In genomic region chr3:144036498-144036897, GRCh38 we compare ENCODE assay signal across 21 cellular contexts.
A peak's percentile ranks its signal among the peaks of the same experiment; 100 is the strongest.
DNase-seq lines count a peak whose midpoint lies in the region; ATAC-seq and TF ChIP-seq lines count a peak whose summit lies in the region.
"Had no signal": no experiment of that assay in that cellular context is flagged by ENCODE, and none has a peak within 500 bp of the region (broad histone marks: within the 10 kb centered on the region; RNA-seq: fewer than 3 reads in every experiment).

No MANE protein-coding gene starts in this region.

- peak overlapping the region in 48 of 59 donors; percentile 2 to 99 (median 96) for H3K27ac ChIP-seq in dorsolateral prefrontal cortex

- ATAC-seq in activated CD8-positive, alpha-beta T cell treated with anti-CD3 and anti-CD28 coated beads for 36 hours: peak; percentile 60
- ATAC-seq in activated CD8-positive, alpha-beta T cell treated with anti-CD3 and anti-CD28 coated beads, Interleukin-2, amount 10 ng/mL, durations not matched to agents 7 days and 5 days: no peak
- peak; percentile 37 for ATAC-seq in HG03460 (IDR thresholded peaks at IDR 0.05; ENCODE audit: unreplicated experiment)
- ATAC-seq in stimulated activated effector memory CD8-positive, alpha-beta T cell treated with anti-CD3 and anti-CD28 coated beads, Interleukin-12 subunit alpha, Interleukin-12 subunit beta, amount 100 ng/mL, for 72 hours: peak; percentile 65
- no peak for ATAC-seq in HG03196 (IDR thresholded peaks at IDR 0.05; ENCODE audit: unreplicated experiment)
- ATAC-seq: GM23338 had no signal

- no peak overlapping the region for H3K4me3 ChIP-seq in dorsolateral prefrontal cortex
- H3K4me3 ChIP-seq: GM23338 had no signal

- no peaks in the 10 kb centered on the region for H3K27me3 ChIP-seq in dorsolateral prefrontal cortex
- H3K27me3 ChIP-seq: BE2C had no signal

- no peaks in the 10 kb centered on the region for H3K36me3 Mint-ChIP-seq in activated CD8-positive, alpha-beta T cell treated with anti-CD3 and anti-CD28 coated beads for 36 hours (ENCODE audit: low read depth)
- H3K36me3 Mint-ChIP-seq in activated CD8-positive, alpha-beta T cell treated with anti-CD3 and anti-CD28 coated beads, Interleukin-2, amount 10 ng/mL, durations not matched to agents 7 days and 5 days (ENCODE audit: low read depth): no peaks in the 10 kb centered on the region
- H3K36me3 Mint-ChIP-seq in stimulated activated effector memory CD8-positive, alpha-beta T cell treated with anti-CD3 and anti-CD28 coated beads, Interleukin-12 subunit alpha, Interleukin-12 subunit beta, amount 100 ng/mL, for 72 hours: no peaks in the 10 kb centered on the region

- POLR2A ChIA-PET in activated CD8-positive, alpha-beta T cell treated with anti-CD3 and anti-CD28 coated beads for 36 hours (lab: Charles Lee): no interaction called here
- POLR2A ChIA-PET in activated CD8-positive, alpha-beta T cell treated with anti-CD3 and anti-CD28 coated beads, Interleukin-2, amount 10 ng/mL, durations not matched to agents 7 days and 5 days (lab: Charles Lee): no interaction called here

- H3K27ac Mint-ChIP-seq in activated CD8-positive, alpha-beta T cell treated with anti-CD3 and anti-CD28 coated beads for 36 hours: no peak overlapping the region
- H3K27ac Mint-ChIP-seq in activated CD8-positive, alpha-beta T cell treated with anti-CD3 and anti-CD28 coated beads, Interleukin-2, amount 10 ng/mL, durations not matched to agents 7 days and 5 days: no peak overlapping the region
- H3K27ac Mint-ChIP-seq in stimulated activated effector memory CD8-positive, alpha-beta T cell treated with anti-CD3 and anti-CD28 coated beads, Interleukin-12 subunit alpha, Interleukin-12 subunit beta, amount 100 ng/mL, for 72 hours: no peak overlapping the region
- H3K27ac Mint-ChIP-seq: CD4-positive, alpha-beta T cell; GM23338 had no signal

- no peak overlapping the region for H3K4me3 Mint-ChIP-seq in activated CD8-positive, alpha-beta T cell treated with anti-CD3 and anti-CD28 coated beads for 36 hours
- no peak overlapping the region for H3K4me3 Mint-ChIP-seq in activated CD8-positive, alpha-beta T cell treated with anti-CD3 and anti-CD28 coated beads, Interleukin-2, amount 10 ng/mL, durations not matched to agents 7 days and 5 days
- no peak overlapping the region for H3K4me3 Mint-ChIP-seq in stimulated activated effector memory CD8-positive, alpha-beta T cell treated with anti-CD3 and anti-CD28 coated beads, Interleukin-12 subunit alpha, Interleukin-12 subunit beta, amount 100 ng/mL, for 72 hours
- H3K4me3 Mint-ChIP-seq: CD4-positive, alpha-beta T cell; GM23338 had no signal

- no peak for TF ChIP-seq CTCF in activated CD8-positive, alpha-beta T cell treated with anti-CD3 and anti-CD28 coated beads for 36 hours (IDR thresholded peaks at IDR 0.05)
- TF ChIP-seq CTCF in dorsolateral prefrontal cortex (IDR thresholded peaks at IDR 0.05 in 54 of 56, conservative IDR thresholded peaks at IDR 0.05 in 2 of 56; ENCODE audit: low read depth in 1 of 56, partially characterized antibody in 56 of 56): no peak

- H3K27me3 Mint-ChIP-seq in activated CD8-positive, alpha-beta T cell treated with anti-CD3 and anti-CD28 coated beads for 36 hours: peaks cover 7% of the 10 kb centered on the region
- no peaks in the 10 kb centered on the region for H3K27me3 Mint-ChIP-seq in activated CD8-positive, alpha-beta T cell treated with anti-CD3 and anti-CD28 coated beads, Interleukin-2, amount 10 ng/mL, durations not matched to agents 7 days and 5 days (ENCODE audit: low read depth)

- intact Hi-C loops in activated CD8-positive, alpha-beta T cell treated with anti-CD3 and anti-CD28 coated beads for 36 hours (cut with micrococcal nuclease): no loop called here
- intact Hi-C loops in dorsolateral prefrontal cortex (cut with DNase I): loop anchor here in 1 of 2 donors (10.0 kb wide), 1 partner anchor 78 kb away; no protein-coding TSS in a partner anchor

- CTCF ChIA-PET in activated CD8-positive, alpha-beta T cell treated with anti-CD3 and anti-CD28 coated beads for 36 hours (lab: Charles Lee): no interaction called here
- CTCF ChIA-PET in activated CD8-positive, alpha-beta T cell treated with anti-CD3 and anti-CD28 coated beads, Interleukin-2, amount 10 ng/mL, durations not matched to agents 7 days and 5 days (lab: Charles Lee): no interaction called here

- no peaks in the 10 kb centered on the region for H3K9me3 Mint-ChIP-seq in activated CD8-positive, alpha-beta T cell treated with anti-CD3 and anti-CD28 coated beads for 36 hours
- no peaks in the 10 kb centered on the region for H3K9me3 Mint-ChIP-seq in activated CD8-positive, alpha-beta T cell treated with anti-CD3 and anti-CD28 coated beads, Interleukin-2, amount 10 ng/mL, durations not matched to agents 7 days and 5 days (ENCODE audit: insufficient read depth)
- H3K9me3 Mint-ChIP-seq in stimulated activated effector memory CD8-positive, alpha-beta T cell treated with anti-CD3 and anti-CD28 coated beads, Interleukin-12 subunit alpha, Interleukin-12 subunit beta, amount 100 ng/mL, for 72 hours: no peaks in the 10 kb centered on the region
- H3K9me3 Mint-ChIP-seq: CD4-positive, alpha-beta T cell; GM23338 had no signal

- no peak for DNase-seq in activated CD8-positive, alpha-beta T cell treated with anti-CD3 and anti-CD28 coated beads for 36 hours
- DNase-seq in activated CD8-positive, alpha-beta T cell treated with anti-CD3 and anti-CD28 coated beads, Interleukin-2, amount 10 ng/mL, durations not matched to agents 7 days and 5 days: no peak
- DNase-seq in dorsolateral prefrontal cortex (no peak), NOMO-1 (lab: John Stamatoyannopoulos, UW; ENCODE audit: unreplicated experiment in 2 of 2) (no peak), hypothalamus (lab: John Stamatoyannopoulos, UW) (no peak)
- DNase-seq in stimulated activated effector memory CD8-positive, alpha-beta T cell treated with anti-CD3 and anti-CD28 coated beads, Interleukin-12 subunit alpha, Interleukin-12 subunit beta, amount 100 ng/mL, for 72 hours (ENCODE audit: low spot score in 2 of 2): no peak
- DNase-seq: 8988T; BE2C; Calu3; CD4-positive, alpha-beta T cell; NCI-H1105; NCI-H1694; NCI-H2107; NCI-H2227 treated with DMSO at 0.1 percent for 48 hours; NCI-H526 treated with DMSO at 0.1 percent for 48 hours; NK-92 treated with Interleukin-12 subunit alpha and Interleukin-12 subunit beta, amount 100 ng/mL, for 24 hours; RPMI8226; SIG-M5 had no signal

- peaks cover 9% of the 10 kb centered on the region for H3K4me1 Mint-ChIP-seq in activated CD8-positive, alpha-beta T cell treated with anti-CD3 and anti-CD28 coated beads for 36 hours (ENCODE audit: low read depth)
- H3K4me1 Mint-ChIP-seq in activated CD8-positive, alpha-beta T cell treated with anti-CD3 and anti-CD28 coated beads, Interleukin-2, amount 10 ng/mL, durations not matched to agents 7 days and 5 days (ENCODE audit: low read depth): peaks cover 7% of the 10 kb centered on the region
- peaks cover 6% of the 10 kb centered on the region for H3K4me1 Mint-ChIP-seq in stimulated activated effector memory CD8-positive, alpha-beta T cell treated with anti-CD3 and anti-CD28 coated beads, Interleukin-12 subunit alpha, Interleukin-12 subunit beta, amount 100 ng/mL, for 72 hours

Comparison
In these comparisons a context has a peak if more than half of its experiments do, and no peak if none do; other contexts are left out.
1. ATAC-seq: peak in activated CD8-positive, alpha-beta T cell treated with anti-CD3 and anti-CD28 coated beads for 36 hours (single experiment), HG03460 (single experiment) and stimulated activated effector memory CD8-positive, alpha-beta T cell treated with anti-CD3 and anti-CD28 coated beads, Interleukin-12 subunit alpha, Interleukin-12 subunit beta, amount 100 ng/mL, for 72 hours (single experiment); none in activated CD8-positive, alpha-beta T cell treated with anti-CD3 and anti-CD28 coated beads, Interleukin-2, amount 10 ng/mL, durations not matched to agents 7 days and 5 days (single experiment) and HG03196 (single experiment).